24 cellular contexts compared by ENCODE assay signal in genomic region chr2:16962459-16962858, GRCh38.
"Had no signal": no experiment of that assay in that cellular context is flagged by ENCODE, and none has a peak within 500 bp of the region (broad histone marks: within the 10 kb centered on the region; RNA-seq: fewer than 3 reads in every experiment).

No MANE protein-coding gene starts in this region.

- H3K4me3 Mint-ChIP-seq: activated CD4-positive, alpha-beta memory T cell treated with anti-CD3 and anti-CD28 coated beads for 36 hours; activated naive CD4-positive, alpha-beta T cell treated with anti-CD3 and anti-CD28 coated beads, Interleukin-2, amount 50 U/mL, for 24 hours; activated T-cell treated with anti-CD3 and anti-CD28 coated beads, Interleukin-2, amount 50 U/mL, for 72 hours; nephron progenitor cell; stimulated activated effector memory CD8-positive, alpha-beta T cell treated with anti-CD3 and anti-CD28 coated beads, Interleukin-12 subunit alpha, Interleukin-12 subunit beta, amount 100 ng/mL, for 72 hours had no signal

- H3K27me3 ChIP-seq: foreskin keratinocyte, hepatocyte, stomach, suprapubic skin, tibial nerve, uterus had no signal

- ATAC-seq: activated T-cell treated with anti-CD3 and anti-CD28 coated beads, Interleukin-2, amount 50 U/mL, for 72 hours; foreskin keratinocyte; sciatic nerve; stimulated activated effector memory CD8-positive, alpha-beta T cell treated with anti-CD3 and anti-CD28 coated beads, Interleukin-12 subunit alpha, Interleukin-12 subunit beta, amount 100 ng/mL, for 72 hours had no signal

- H3K36me3 ChIP-seq: left ventricle myocardium inferior, stomach, suprapubic skin, tibial nerve, uterus had no signal

- H3K27ac ChIP-seq: foreskin keratinocyte, hepatocyte, left ventricle myocardium inferior, stomach, suprapubic skin, tibial nerve, uterus had no signal

- H3K9me3 ChIP-seq: left ventricle myocardium inferior, stomach, suprapubic skin, tibial nerve, uterus had no signal

- H3K27me3 Mint-ChIP-seq: activated CD4-positive, alpha-beta memory T cell treated with anti-CD3 and anti-CD28 coated beads for 36 hours; activated naive CD4-positive, alpha-beta T cell treated with anti-CD3 and anti-CD28 coated beads, Interleukin-2, amount 50 U/mL, for 24 hours had no signal

- H3K36me3 Mint-ChIP-seq: activated CD4-positive, alpha-beta memory T cell treated with anti-CD3 and anti-CD28 coated beads for 36 hours; activated naive CD4-positive, alpha-beta T cell treated with anti-CD3 and anti-CD28 coated beads, Interleukin-2, amount 50 U/mL, for 24 hours; stimulated activated effector memory CD8-positive, alpha-beta T cell treated with anti-CD3 and anti-CD28 coated beads, Interleukin-12 subunit alpha, Interleukin-12 subunit beta, amount 100 ng/mL, for 72 hours had no signal

- H3K79me2 ChIP-seq: hepatocyte had no signal

- H3K4me1 Mint-ChIP-seq: activated naive CD4-positive, alpha-beta T cell treated with anti-CD3 and anti-CD28 coated beads, Interleukin-2, amount 50 U/mL, for 24 hours; stimulated activated effector memory CD8-positive, alpha-beta T cell treated with anti-CD3 and anti-CD28 coated beads, Interleukin-12 subunit alpha, Interleukin-12 subunit beta, amount 100 ng/mL, for 72 hours had no signal

- H2AFZ ChIP-seq: hepatocyte had no signal

- H3K27ac Mint-ChIP-seq: activated CD4-positive, alpha-beta memory T cell treated with anti-CD3 and anti-CD28 coated beads for 36 hours; activated naive CD4-positive, alpha-beta T cell treated with anti-CD3 and anti-CD28 coated beads, Interleukin-2, amount 50 U/mL, for 24 hours; activated T-cell treated with anti-CD3 and anti-CD28 coated beads, Interleukin-2, amount 50 U/mL, for 72 hours; stimulated activated effector memory CD8-positive, alpha-beta T cell treated with anti-CD3 and anti-CD28 coated beads, Interleukin-12 subunit alpha, Interleukin-12 subunit beta, amount 100 ng/mL, for 72 hours had no signal

- H3K4me1 ChIP-seq: foreskin keratinocyte, left ventricle myocardium inferior, stomach, suprapubic skin, tibial nerve, uterus had no signal

- H3K4me3 ChIP-seq: hepatocyte, left ventricle myocardium inferior, stomach, suprapubic skin, tibial nerve, uterus had no signal

- DNase-seq: activated CD4-positive, alpha-beta memory T cell treated with anti-CD3 and anti-CD28 coated beads for 36 hours; activated CD4-positive, alpha-beta T cell treated with anti-CD3 and anti-CD28 coated beads for 48 hours; activated effector memory CD4-positive, alpha-beta T cell treated with anti-CD3 and anti-CD28 coated beads, Interleukin-2, amount 50 U/mL, for 16 hours; activated T-cell treated with anti-CD3 and anti-CD28 coated beads, Interleukin-2, amount 50 U/mL, for 72 hours; anterior cingulate cortex; central memory CD4-positive, alpha-beta T cell; dermis blood vessel endothelial cell; effector CD8-positive, alpha-beta T cell; foreskin keratinocyte; kidney glomerular epithelial cell; left ventricle myocardium inferior; nephron progenitor cell; occipital lobe; posterior cingulate gyrus; small intestine; stimulated activated CD4-positive, alpha-beta T cell treated with anti-CD3 and anti-CD28 coated beads, Interleukin-2, amount 100 ng/mL, for 24 hours; stomach; uterus had no signal

- H3K9me3 Mint-ChIP-seq: activated CD4-positive, alpha-beta memory T cell treated with anti-CD3 and anti-CD28 coated beads for 36 hours; nephron progenitor cell; stimulated activated effector memory CD8-positive, alpha-beta T cell treated with anti-CD3 and anti-CD28 coated beads, Interleukin-12 subunit alpha, Interleukin-12 subunit beta, amount 100 ng/mL, for 72 hours had no signal

- H3K4me2 ChIP-seq: hepatocyte had no signal

- FAIRE-seq: small intestine had no signal
